ENCODE assay signal across 9 cellular contexts in genomic region chr12:31317471-31318397, GRCh38. TPM values are rescaled to one million over a fixed set of nuclear protein-coding genes. Genes with fewer than 3 reads are reported as not detected.
DNase-seq lines count a peak whose midpoint lies in the region; ATAC-seq and TF ChIP-seq lines count a peak whose summit lies in the region.
"Had no signal": no experiment of that assay in that cellular context is flagged by ENCODE, and none has a peak within 500 bp of the region (broad histone marks: within the 10 kb centered on the region; RNA-seq: fewer than 3 reads in every experiment).

No MANE protein-coding gene starts in this region.

- peak overlapping the region; percentile 100 for H3K4me3 Mint-ChIP-seq in activated CD8-positive, alpha-beta T cell treated with anti-CD3 and anti-CD28 coated beads for 36 hours
- H3K4me3 Mint-ChIP-seq in stimulated activated memory B cell treated with anti-CD40 and anti-IgM and Interleukin-4, amounts not matched to agents 10 μg/mL and 1 μg/mL and 100 μg/mL, for 72 hours = peak overlapping the region; percentile 80

- intact Hi-C loops in activated CD8-positive, alpha-beta T cell treated with anti-CD3 and anti-CD28 coated beads for 36 hours (cut with micrococcal nuclease) = no loop called here

- H3K4me3 ChIP-seq in BLaER1 treated with 17β-estradiol and CSF1 and Interleukin-3, amounts not matched to agents 10 nM and 100 nM = peak overlapping the region; percentile 50 to 67 (median 54)
- peak overlapping the region; percentile 5 for H3K4me3 ChIP-seq in iPS-15b (ENCODE audit: low read depth, low read length)

- peaks cover 92 to 100% (median 100%) of the 10 kb centered on the region in 11 experiments for H4K20me1 ChIP-seq in BLaER1 treated with 17β-estradiol and CSF1 and Interleukin-3, amounts not matched to agents 10 nM and 100 nM

- H3K9ac ChIP-seq in BLaER1 treated with 17β-estradiol and CSF1 and Interleukin-3, amounts not matched to agents 10 nM and 100 nM = peak overlapping the region; percentile 51 to 72 (median 65)
- H3K9ac ChIP-seq in iPS-15b (ENCODE audit: low read depth, low read length) = peak overlapping the region; percentile 12

- peaks cover 76% of the 10 kb centered on the region for H3K4me1 Mint-ChIP-seq in activated CD8-positive, alpha-beta T cell treated with anti-CD3 and anti-CD28 coated beads for 36 hours (ENCODE audit: low read depth)
- peaks cover 83% of the 10 kb centered on the region for H3K4me1 Mint-ChIP-seq in stimulated activated memory B cell treated with anti-CD40 and anti-IgM and Interleukin-4, amounts not matched to agents 10 μg/mL and 1 μg/mL and 100 μg/mL, for 72 hours

- peaks cover 0 to 35% (median 28%) of the 10 kb centered on the region in 11 experiments; a peak in 19 of 22 replicates for H3K36me3 ChIP-seq in BLaER1 treated with 17β-estradiol and CSF1 and Interleukin-3, amounts not matched to agents 10 nM and 100 nM
- H3K36me3 ChIP-seq in iPS-15b (ENCODE audit: control insufficient read depth, insufficient read depth, low read length) = no peaks in the 10 kb centered on the region

- peaks cover 0 to 15% (median 0%) of the 10 kb centered on the region in 11 experiments; a peak in 8 of 22 replicates for H3K9me3 ChIP-seq in BLaER1 treated with 17β-estradiol and CSF1 and Interleukin-3, amounts not matched to agents 10 nM and 100 nM (replicated peaks in 1 of 11)
- no peaks in the 10 kb centered on the region for H3K9me3 ChIP-seq in iPS-15b (ENCODE audit: control insufficient read depth, insufficient read depth, low read length)

- no peak for TF ChIP-seq CTCF in activated CD8-positive, alpha-beta T cell treated with anti-CD3 and anti-CD28 coated beads for 36 hours (IDR thresholded peaks at IDR 0.05)

- no peak for DNase-seq in activated CD8-positive, alpha-beta T cell treated with anti-CD3 and anti-CD28 coated beads for 36 hours
- no peak for DNase-seq in GOT3 (lab: John Stamatoyannopoulos, UW)
- no peak for DNase-seq in stimulated activated CD4-positive, alpha-beta T cell treated with anti-CD3 and anti-CD28 coated beads, Interleukin-2, amount 100 ng/mL, for 48 hours
- DNase-seq in activated effector memory CD4-positive, alpha-beta T cell treated with anti-CD3 and anti-CD28 coated beads, Interleukin-2, amount 50 U/mL, for 16 hours = no peak
- DNase-seq: left cardiac atrium had no signal

- peak overlapping the region; percentile 87 to 98 (median 90) for H3K4me2 ChIP-seq in BLaER1 treated with 17β-estradiol and CSF1 and Interleukin-3, amounts not matched to agents 10 nM and 100 nM

- POLR2A ChIA-PET in activated CD8-positive, alpha-beta T cell treated with anti-CD3 and anti-CD28 coated beads for 36 hours (lab: Charles Lee) = interaction anchor here (1.0 kb wide), 1 partner anchor 8 kb away, joined by 3 read pairs; no protein-coding TSS in a partner anchor

- no peaks in the 10 kb centered on the region for H3K27me3 ChIP-seq in BLaER1 treated with 17β-estradiol and CSF1 and Interleukin-3, amounts not matched to agents 10 nM and 100 nM
- no peaks in the 10 kb centered on the region for H3K27me3 ChIP-seq in iPS-15b (ENCODE audit: control insufficient read depth, insufficient read depth, low read length)

- no peaks in the 10 kb centered on the region for H3K27me3 Mint-ChIP-seq in activated CD8-positive, alpha-beta T cell treated with anti-CD3 and anti-CD28 coated beads for 36 hours
- no peaks in the 10 kb centered on the region for H3K27me3 Mint-ChIP-seq in stimulated activated memory B cell treated with anti-CD40 and anti-IgM and Interleukin-4, amounts not matched to agents 10 μg/mL and 1 μg/mL and 100 μg/mL, for 72 hours

- peak overlapping the region; percentile 24 to 70 (median 50); a peak in 20 of 22 replicates for H3K27ac ChIP-seq in BLaER1 treated with 17β-estradiol and CSF1 and Interleukin-3, amounts not matched to agents 10 nM and 100 nM

- CTCF ChIA-PET in activated CD8-positive, alpha-beta T cell treated with anti-CD3 and anti-CD28 coated beads for 36 hours (lab: Charles Lee) = interaction anchor here (1.8 to 3.5 kb wide), 2 partner anchors 46 to 67 kb away, joined by 3 to 18 read pairs; no protein-coding TSS in a partner anchor

- H3K4me1 ChIP-seq in BLaER1 treated with 17β-estradiol and CSF1 and Interleukin-3, amounts not matched to agents 10 nM and 100 nM = peaks cover 59 to 78% (median 65%) of the 10 kb centered on the region in 10 experiments
- H3K4me1 ChIP-seq in iPS-15b (ENCODE audit: control insufficient read depth, insufficient read depth, low read length) = peaks cover 58% of the 10 kb centered on the region

- ATAC-seq in HG02610 (IDR thresholded peaks at IDR 0.05; ENCODE audit: unreplicated experiment) = peak; percentile 29
- peak; percentile 14 for ATAC-seq in activated CD8-positive, alpha-beta T cell treated with anti-CD3 and anti-CD28 coated beads for 36 hours
- peak; percentile 50 for ATAC-seq in stimulated activated memory B cell treated with anti-CD40 and anti-IgM and Interleukin-4, amounts not matched to agents 10 μg/mL and 1 μg/mL and 100 μg/mL, for 72 hours

- no peaks in the 10 kb centered on the region for H3K9me3 Mint-ChIP-seq in activated CD8-positive, alpha-beta T cell treated with anti-CD3 and anti-CD28 coated beads for 36 hours
- no peaks in the 10 kb centered on the region for H3K9me3 Mint-ChIP-seq in stimulated activated memory B cell treated with anti-CD40 and anti-IgM and Interleukin-4, amounts not matched to agents 10 μg/mL and 1 μg/mL and 100 μg/mL, for 72 hours

- peaks cover 54% of the 10 kb centered on the region for H3K36me3 Mint-ChIP-seq in activated CD8-positive, alpha-beta T cell treated with anti-CD3 and anti-CD28 coated beads for 36 hours (ENCODE audit: low read depth)
- H3K36me3 Mint-ChIP-seq in stimulated activated memory B cell treated with anti-CD40 and anti-IgM and Interleukin-4, amounts not matched to agents 10 μg/mL and 1 μg/mL and 100 μg/mL, for 72 hours = peaks cover 16% of the 10 kb centered on the region

- H3K27ac Mint-ChIP-seq in activated CD8-positive, alpha-beta T cell treated with anti-CD3 and anti-CD28 coated beads for 36 hours = peak overlapping the region; percentile 99
- H3K27ac Mint-ChIP-seq in stimulated activated memory B cell treated with anti-CD40 and anti-IgM and Interleukin-4, amounts not matched to agents 10 μg/mL and 1 μg/mL and 100 μg/mL, for 72 hours = peak overlapping the region; percentile 92

RNA-seq across cellular contexts. Expression of gene SINHCAF, which starts 8.2 kb away (rescaled TPM):
- 100 to 1,000 TPM; 171 to 184 TPM for total RNA-seq in activated CD8-positive, alpha-beta T cell treated with anti-CD3 and anti-CD28 coated beads for 36 hours
